In the genomic region with DNA sequence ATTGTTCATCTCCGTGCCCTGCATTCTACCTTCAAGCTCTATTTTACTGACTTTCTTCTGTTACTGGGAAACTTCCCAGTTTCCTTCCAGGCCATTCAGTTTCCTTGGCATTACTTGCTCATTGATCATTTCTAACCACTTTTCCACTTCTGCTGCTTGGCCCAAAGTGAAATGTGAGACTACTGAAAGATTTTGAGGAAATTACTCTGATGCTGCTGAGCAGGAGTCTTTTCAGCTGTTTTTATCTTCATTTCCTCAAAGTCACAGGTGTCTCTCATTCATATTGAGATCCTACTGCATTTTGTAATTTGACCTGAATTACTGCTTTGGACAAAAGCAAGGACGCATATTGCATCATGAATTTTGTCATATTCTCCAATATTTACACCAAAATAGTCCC, we compare ENCODE assay signal across 24 cellular contexts. TPM values are rescaled to one million over a fixed set of nuclear protein-coding genes. Genes with fewer than 3 reads are reported as not detected.
DNase-seq lines count a peak whose midpoint lies in the region; ATAC-seq and TF ChIP-seq lines count a peak whose summit lies in the region.
"Had no signal": no experiment of that assay in that cellular context is flagged by ENCODE, and none has a peak within 500 bp of the region (broad histone marks: within the 10 kb centered on the region; RNA-seq: fewer than 3 reads in every experiment).

No MANE protein-coding gene starts in this region.

- H3K9ac ChIP-seq in IMR-90 (ENCODE audit: low read depth, low read length): no peak overlapping the region
- H3K9ac ChIP-seq: KMS-11 had no signal

- H3K4me3 ChIP-seq in GM23338 (peak overlapping the region; percentile 37), IMR-90 (ENCODE audit: insufficient read depth, low read depth, low read length) (no peak overlapping the region), Peyer's patch (no peak overlapping the region), coronary artery (no peak overlapping the region)
- H3K4me3 ChIP-seq: GM12878 had no signal

- no peak overlapping the region for H4K5ac ChIP-seq in IMR-90 (ENCODE audit: low read depth, low read length)

- H2BK20ac ChIP-seq in IMR-90 (ENCODE audit: low read depth, low read length): no peak overlapping the region

- H3K4me3 Mint-ChIP-seq in GM23338: peak overlapping the region; percentile 65
- peak overlapping the region; percentile 0 for H3K4me3 Mint-ChIP-seq in nephron progenitor cell
- H3K4me3 Mint-ChIP-seq in glutamatergic neuron (ENCODE audit: unreplicated experiment): no peak overlapping the region
- H3K4me3 Mint-ChIP-seq: CD8-positive, alpha-beta T cell; HFFc6 had no signal

- H3K23ac ChIP-seq in IMR-90 (ENCODE audit: low read depth, low read length): no peak overlapping the region

- TF ChIP-seq RAD21 in IMR-90 (IDR thresholded peaks at IDR 0.05; ENCODE audit: low read length): no peak

- ATAC-seq in GM23338 (peak; percentile 42), IMR-90 (ENCODE audit: low read depth) (no peak), omental fat pad (ENCODE audit: low FRiP score) (no peak)
- ATAC-seq: CD8-positive, alpha-beta T cell; GM12878 had no signal

- H3K79me1 ChIP-seq in IMR-90 (ENCODE audit: low read depth in 1 of 2, low read length in 2 of 2): no peaks in the 10 kb centered on the region

- no peak overlapping the region for H2BK15ac ChIP-seq in IMR-90 (ENCODE audit: low read depth, low read length)

- no peaks in the 10 kb centered on the region for H3K9me1 ChIP-seq in IMR-90 (ENCODE audit: insufficient read depth, low read length)

- peaks cover 36% of the 10 kb centered on the region for H3K4me1 ChIP-seq in GM23338 (ENCODE audit: insufficient read depth)
- no peaks in the 10 kb centered on the region for H3K4me1 ChIP-seq in IMR-90 (ENCODE audit: control insufficient read depth, insufficient read depth, low read length)
- H3K4me1 ChIP-seq in Peyer's patch: no peaks in the 10 kb centered on the region

- H2BK5ac ChIP-seq in IMR-90 (ENCODE audit: low read depth, low read length, poor library complexity, severe bottlenecking): no peak overlapping the region

- no peak overlapping the region for H2AFZ ChIP-seq in GM23338
- H2AFZ ChIP-seq in IMR-90 (replicated peaks; ENCODE audit: low read length, poor library complexity): no peak overlapping the region

- POLR2A ChIA-PET in IMR-90 (lab: Charles Lee; ENCODE audit: unreplicated experiment): no interaction called here

- no peaks in the 10 kb centered on the region for H3F3A ChIP-seq in GM23338 (replicated peaks; ENCODE audit: low read depth)

- no peak overlapping the region for H4K91ac ChIP-seq in IMR-90 (ENCODE audit: insufficient read depth, low read depth, low read length)

- no peaks in the 10 kb centered on the region for H3K9me3 Mint-ChIP-seq in GM23338
- H3K9me3 Mint-ChIP-seq in nephron progenitor cell: no peaks in the 10 kb centered on the region
- H3K9me3 Mint-ChIP-seq in glutamatergic neuron (ENCODE audit: unreplicated experiment): no peaks in the 10 kb centered on the region
- H3K9me3 Mint-ChIP-seq: CD8-positive, alpha-beta T cell; HFFc6 had no signal

- no peak for TF ChIP-seq CTCF in GM23338 (conservative IDR thresholded peaks at IDR 0.05; ENCODE audit: low read depth in 2 of 2)
- TF ChIP-seq CTCF in IMR-90 (conservative IDR thresholded peaks at IDR 0.05; ENCODE audit: low read depth, low read length): no peak
- no peak for TF ChIP-seq CTCF in nephron progenitor cell (IDR thresholded peaks at IDR 0.05)
- no peak for TF ChIP-seq CTCF in omental fat pad (IDR thresholded peaks at IDR 0.05)
- TF ChIP-seq CTCF in Peyer's patch (IDR thresholded peaks at IDR 0.05): no peak
- TF ChIP-seq CTCF in glutamatergic neuron (IDR thresholded peaks at IDR 0.05; ENCODE audit: partially characterized antibody, unreplicated experiment): no peak
- TF ChIP-seq CTCF in coronary artery (IDR thresholded peaks at IDR 0.05): no peak

- no peak overlapping the region for H2AK5ac ChIP-seq in IMR-90 (ENCODE audit: low read depth, low read length)

- TF ChIP-seq POLR2A in IMR-90 (IDR thresholded peaks at IDR 0.05; ENCODE audit: low read depth, low read length): no peak
- no peak for TF ChIP-seq POLR2A in Peyer's patch (IDR thresholded peaks at IDR 0.05)

- no peaks in the 10 kb centered on the region for H3K79me2 ChIP-seq in GM23338 (replicated peaks; ENCODE audit: insufficient read depth)

- intact Hi-C loops in IMR-90 (cut with micrococcal nuclease): no loop called here

- no peak overlapping the region for H4K8ac ChIP-seq in IMR-90 (ENCODE audit: low read depth in 2 of 2, low read length in 2 of 2)

- CTCF ChIA-PET in IMR-90 (lab: Yijun Ruan, JAX): no interaction called here

- H3K9me2 ChIP-seq in GM23338 (ENCODE audit: insufficient read depth): peaks cover 4% of the 10 kb centered on the region; the same call in 1 of the 2 replicates

- H3K9me3 ChIP-seq in IMR-90 (ENCODE audit: control insufficient read depth, insufficient read depth, low read length) (no peaks in the 10 kb centered on the region), Peyer's patch (peaks cover 0 to 3% (median 0%) of the 10 kb centered on the region in 4 donors)

- no peak overlapping the region for H3K14ac ChIP-seq in IMR-90 (replicated peaks; ENCODE audit: low read depth, low read length)

- peaks cover 39% of the 10 kb centered on the region for H3K4me1 Mint-ChIP-seq in GM23338
- peaks cover 41% of the 10 kb centered on the region for H3K4me1 Mint-ChIP-seq in nephron progenitor cell
- no peaks in the 10 kb centered on the region for H3K4me1 Mint-ChIP-seq in glutamatergic neuron (ENCODE audit: low read depth, unreplicated experiment)

- H3K18ac ChIP-seq in IMR-90 (ENCODE audit: low read depth, low read length): no peak overlapping the region

- WGBS in IMR-90 (ENCODE audit: extremely low coverage in 2 of 2, insufficient read length in 1 of 2), 2 experiments: no CpG with 5 or more reads among the region's 2 CpGs

- no peak overlapping the region for H3K56ac ChIP-seq in IMR-90 (ENCODE audit: extremely low read depth, insufficient read depth, low read length)

- dilution Hi-C loops in IMR-90 (cut with HindIII; ENCODE audit: low sequenced_read_pairs, unreplicated experiment): no loop called here

- H3K27me3 ChIP-seq in GM23338 (ENCODE audit: insufficient read depth) (no peaks in the 10 kb centered on the region), IMR-90 (ENCODE audit: control insufficient read depth, insufficient read depth, low read length) (no peaks in the 10 kb centered on the region), Peyer's patch (no peaks in the 10 kb centered on the region)

- H2BK120ac ChIP-seq in IMR-90 (ENCODE audit: low read depth, low read length): no peak overlapping the region

- no TSS peak for BruUV-seq in IMR-90 (replicated peaks; lab: Mats Ljungman, UMichigan)

- in situ Hi-C loops in IMR-90 (cut with MboI; ENCODE audit: low sequenced_read_pairs): no loop called here

- H3K27me3 Mint-ChIP-seq in GM23338 (ENCODE audit: insufficient read depth, low read depth, poor library complexity) (peaks cover 2% of the 10 kb centered on the region), nephron progenitor cell (ENCODE audit: low read depth, poor library complexity) (peaks cover 5% of the 10 kb centered on the region), glutamatergic neuron (ENCODE audit: unreplicated experiment) (no peaks in the 10 kb centered on the region)

- H3K4ac ChIP-seq in IMR-90 (ENCODE audit: low read depth, low read length): no peak overlapping the region

- H3K36me3 ChIP-seq in GM23338 (ENCODE audit: insufficient read depth): no peaks in the 10 kb centered on the region
- H3K36me3 ChIP-seq in IMR-90 (ENCODE audit: control insufficient read depth, insufficient read depth, low read length): no peaks in the 10 kb centered on the region
- no peaks in the 10 kb centered on the region for H3K36me3 ChIP-seq in Peyer's patch

- H3K27ac Mint-ChIP-seq in GM23338: peak overlapping the region; percentile 98
- no peak overlapping the region for H3K27ac Mint-ChIP-seq in nephron progenitor cell
- no peak overlapping the region for H3K27ac Mint-ChIP-seq in glutamatergic neuron (ENCODE audit: unreplicated experiment)
- H3K27ac Mint-ChIP-seq: CD8-positive, alpha-beta T cell; HFFc6 had no signal

- H3K27ac ChIP-seq in GM23338 (ENCODE audit: low read depth) (peak overlapping the region; percentile 92), IMR-90 (ENCODE audit: insufficient read depth, low read length) (no peak overlapping the region), Peyer's patch (no peak overlapping the region), coronary artery (no peak overlapping the region)
- H3K27ac ChIP-seq: KMS-11 had no signal

- H4K20me1 ChIP-seq in GM23338 (replicated peaks; ENCODE audit: insufficient read depth) (no peaks in the 10 kb centered on the region), IMR-90 (ENCODE audit: insufficient read depth, low read length) (no peaks in the 10 kb centered on the region)

- peak; percentile 37 for DNase-seq in GM23338 (ENCODE audit: low spot score)
- no peak for DNase-seq in IMR-90
- DNase-seq in iPS DF 19.7 (ENCODE audit: low read depth, low spot score): peak; percentile 5
- no peak for DNase-seq in nephron progenitor cell
- no peak for DNase-seq in omental fat pad (ENCODE audit: low spot score)
- DNase-seq in Peyer's patch: no peak
- DNase-seq in glutamatergic neuron: no peak
- DNase-seq in coronary artery (ENCODE audit: low spot score): no peak
- DNase-seq: AML-193; CD8-positive, alpha-beta T cell; DND-41; H7; HFFc6; NCI-H1092 treated with DMSO at 0.1 percent for 48 hours; NCI-H1436 treated with DMSO at 0.1 percent for 48 hours; NCI-H345; NCI-H524 treated with DMSO at 0.1 percent for 48 hours; NCI-H82; Right ventricle myocardium superior had no signal

- H2AK9ac ChIP-seq in IMR-90 (replicated peaks; ENCODE audit: low read depth, low read length, poor library complexity): no peak overlapping the region

- H3K36me3 Mint-ChIP-seq in GM23338 (ENCODE audit: low read depth) (no peaks in the 10 kb centered on the region), nephron progenitor cell (ENCODE audit: low read depth) (no peaks in the 10 kb centered on the region), glutamatergic neuron (ENCODE audit: unreplicated experiment) (no peaks in the 10 kb centered on the region)
- H3K36me3 Mint-ChIP-seq: CD8-positive, alpha-beta T cell had no signal

- H3K4me2 ChIP-seq in GM23338 (peak overlapping the region; percentile 72), IMR-90 (ENCODE audit: low read depth, low read length) (no peak overlapping the region)
- H3K4me2 ChIP-seq: KMS-11 had no signal

TF ChIP-seq in IMR-90, 13 proteins besides CTCF, POLR2A, EP300 and RAD21:
- TF ChIP-seq CEBPB (IDR thresholded peaks at IDR 0.05; ENCODE audit: low read depth, low read length) (0 out of 2 replicates have a peak, but pooled peaks have one; percentile 17), FOS (IDR thresholded peaks at IDR 0.05; ENCODE audit: low read depth, low read length) (no peak)
TF ChIP-seq in IMR-90: peak in this region for 1.

RNA-seq across cellular contexts. Expression of a gene that starts 26.4 kb away (rescaled TPM):
- 0.07 TPM in 1 of 2 replicates, not detected in the other for total RNA-seq in GM23338 (2014; rRNA removed; shearing (Covaris generic))
- polyA plus RNA-seq in GM23338 (2016; fragmentation: Nextera tagmentation; extraction: Ambion mirVana) (0.18 and 0.19 TPM in 2 replicates), IMR-90 (2012; rRNA removed) (not detected in 2 replicates)
- total RNA-seq in IMR-90 (2012; rRNA removed) (not detected in 2 replicates), omental fat pad (1 to 10 TPM in 1 of 4 donors, under 1 TPM in 3; 0.12 to 3.8 (median 0.81) TPM), Peyer's patch (not detected), glutamatergic neuron (ENCODE audit: unreplicated experiment) (not detected)
- polyA plus RNA-seq in IMR-90 (2012; cell fraction: cytosol; rRNA removed): not detected in 2 replicates
- polyA plus RNA-seq in IMR-90 (2012; cell fraction: nucleus; rRNA removed; ENCODE audit: low replicate concordance): not detected in 2 replicates
- total RNA-seq: A172; CD8-positive, alpha-beta T cell; GM12878; H7; HFFc6; RPMI7951 had no signal
- polyA plus RNA-seq: AG04450, GM12878 had no signal

Comparison
In these comparisons a context has a peak if more than half of its experiments do, and no peak if none do; other contexts are left out.
1. DNase-seq: peak in GM23338 (single experiment) and iPS DF 19.7 (single experiment); none in IMR-90 (single experiment), nephron progenitor cell (single experiment), omental fat pad (single experiment), Peyer's patch (0 of 3), glutamatergic neuron (single experiment) and coronary artery (single experiment).